In the genomic region with DNA sequence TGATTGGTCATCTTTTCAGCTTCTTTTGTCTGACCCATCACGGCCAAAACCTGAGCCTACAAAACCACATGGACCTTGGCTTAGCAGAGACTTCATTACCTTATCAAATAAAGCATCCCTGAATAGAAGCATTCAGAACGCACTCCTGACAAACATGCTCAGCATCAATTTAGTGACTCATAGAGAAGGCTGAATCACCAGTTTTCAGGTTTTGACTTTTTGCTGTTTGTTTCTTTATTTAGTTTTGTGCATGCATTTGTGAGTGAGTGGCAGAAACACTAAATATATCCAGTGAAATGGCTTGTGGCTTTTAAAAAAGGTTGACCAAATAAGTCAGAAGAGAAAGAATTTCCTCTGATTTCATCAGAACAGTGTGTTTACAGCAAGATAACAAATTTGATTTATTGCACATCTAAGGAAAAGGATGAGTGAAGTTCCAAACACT, we compare ENCODE assay signal across 1 cellular context.
TF ChIP-seq lines count a peak whose summit lies in the region.

No MANE protein-coding gene starts in this region.

TF ChIP-seq in K562, 482 proteins besides CTCF, POLR2A, EP300 and RAD21 (continued from another document):
- TF ChIP-seq GABPA (tag; conservative IDR thresholded peaks at IDR 0.05; ENCODE audit: low read depth), result 0 out of 2 replicates have a peak, but pooled peaks have one; percentile 25
- no peak for TF ChIP-seq ZNF507 (tag; conservative IDR thresholded peaks at IDR 0.05)
- TF ChIP-seq COPS2 (conservative IDR thresholded peaks at IDR 0.05), result no peak
- TF ChIP-seq, protein P1, sequence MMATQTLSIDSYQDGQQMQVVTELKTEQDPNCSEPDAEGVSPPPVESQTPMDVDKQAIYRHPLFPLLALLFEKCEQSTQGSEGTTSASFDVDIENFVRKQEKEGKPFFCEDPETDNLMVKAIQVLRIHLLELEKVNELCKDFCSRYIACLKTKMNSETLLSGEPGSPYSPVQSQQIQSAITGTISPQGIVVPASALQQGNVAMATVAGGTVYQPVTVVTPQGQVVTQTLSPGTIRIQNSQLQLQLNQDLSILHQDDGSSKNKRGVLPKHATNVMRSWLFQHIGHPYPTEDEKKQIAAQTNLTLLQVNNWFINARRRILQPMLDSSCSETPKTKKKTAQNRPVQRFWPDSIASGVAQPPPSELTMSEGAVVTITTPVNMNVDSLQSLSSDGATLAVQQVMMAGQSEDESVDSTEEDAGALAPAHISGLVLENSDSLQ (IDR thresholded peaks at IDR 0.05), result peak; percentile 55; the same call in 1 of the 2 replicates
- TF ChIP-seq MEIS2 (IDR thresholded peaks at IDR 0.05; ENCODE audit: partially characterized antibody), result peak; percentile 73
- TF ChIP-seq JUND (IDR thresholded peaks at IDR 0.05; ENCODE audit: borderline replicate concordance, low read depth, low read length), result peak; percentile 13; the same call in 1 of the 2 replicates
- TF ChIP-seq JUND (tag; IDR thresholded peaks at IDR 0.05; ENCODE audit: borderline replicate concordance, low read depth, low read length), result no peak
- TF ChIP-seq, protein P2, sequence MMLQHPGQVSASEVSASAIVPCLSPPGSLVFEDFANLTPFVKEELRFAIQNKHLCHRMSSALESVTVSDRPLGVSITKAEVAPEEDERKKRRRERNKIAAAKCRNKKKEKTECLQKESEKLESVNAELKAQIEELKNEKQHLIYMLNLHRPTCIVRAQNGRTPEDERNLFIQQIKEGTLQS (IDR thresholded peaks at IDR 0.05), result peak; percentile 15; the same call in 1 of the 2 replicates
- TF ChIP-seq, protein P2 (CRISPR knock-in tag; conservative IDR thresholded peaks at IDR 0.05), result no peak
- TF ChIP-seq, protein P3, sequence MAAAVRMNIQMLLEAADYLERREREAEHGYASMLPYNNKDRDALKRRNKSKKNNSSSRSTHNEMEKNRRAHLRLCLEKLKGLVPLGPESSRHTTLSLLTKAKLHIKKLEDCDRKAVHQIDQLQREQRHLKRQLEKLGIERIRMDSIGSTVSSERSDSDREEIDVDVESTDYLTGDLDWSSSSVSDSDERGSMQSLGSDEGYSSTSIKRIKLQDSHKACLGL (CRISPR knock-in tag; IDR thresholded peaks at IDR 0.05; ENCODE audit: borderline replicate concordance, poor library complexity, severe bottlenecking), result no peak
- TF ChIP-seq EWSR1 (IDR thresholded peaks at IDR 0.05; ENCODE audit: borderline replicate concordance, low read depth, partially characterized antibody), result no peak
- no peak for TF ChIP-seq ARNT (IDR thresholded peaks at IDR 0.05)
- TF ChIP-seq, protein P4, sequence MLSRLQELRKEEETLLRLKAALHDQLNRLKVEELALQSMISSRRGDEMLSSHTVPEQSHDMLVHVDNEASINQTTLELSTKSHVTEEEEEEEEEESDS (CRISPR knock-in tag; IDR thresholded peaks at IDR 0.05), result no peak
- TF ChIP-seq, protein P5, sequence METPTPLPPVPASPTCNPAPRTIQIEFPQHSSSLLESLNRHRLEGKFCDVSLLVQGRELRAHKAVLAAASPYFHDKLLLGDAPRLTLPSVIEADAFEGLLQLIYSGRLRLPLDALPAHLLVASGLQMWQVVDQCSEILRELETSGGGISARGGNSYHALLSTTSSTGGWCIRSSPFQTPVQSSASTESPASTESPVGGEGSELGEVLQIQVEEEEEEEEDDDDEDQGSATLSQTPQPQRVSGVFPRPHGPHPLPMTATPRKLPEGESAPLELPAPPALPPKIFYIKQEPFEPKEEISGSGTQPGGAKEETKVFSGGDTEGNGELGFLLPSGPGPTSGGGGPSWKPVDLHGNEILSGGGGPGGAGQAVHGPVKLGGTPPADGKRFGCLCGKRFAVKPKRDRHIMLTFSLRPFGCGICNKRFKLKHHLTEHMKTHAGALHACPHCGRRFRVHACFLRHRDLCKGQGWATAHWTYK (CRISPR knock-in tag; IDR thresholded peaks at IDR 0.05), result no peak
- no peak for TF ChIP-seq NR3C1 (CRISPR knock-in tag; IDR thresholded peaks at IDR 0.05)
- TF ChIP-seq CEBPG (CRISPR knock-in tag; IDR thresholded peaks at IDR 0.05), result no peak
- TF ChIP-seq CEBPG (tag; conservative IDR thresholded peaks at IDR 0.05 in 1 of 2, IDR thresholded peaks at IDR 0.05 in 1 of 2), result peak in 1 of 2 experiments; percentile 83; a peak in 2 of 4 replicates
- TF ChIP-seq ZNF561 (CRISPR knock-in tag; conservative IDR thresholded peaks at IDR 0.05), result no peak
- TF ChIP-seq MXI1 (IDR thresholded peaks at IDR 0.05; ENCODE audit: low read depth, low read length), result no peak
- no peak for TF ChIP-seq SMARCB1 (IDR thresholded peaks at IDR 0.05; ENCODE audit: insufficient read length, low read depth)
- TF ChIP-seq SLC30A9 (CRISPR knock-in tag; IDR thresholded peaks at IDR 0.05), result no peak
- no peak for TF ChIP-seq ETV6 (IDR thresholded peaks at IDR 0.05; ENCODE audit: borderline replicate concordance in 1 of 2, low read depth in 2 of 2, low read length in 1 of 2)
- TF ChIP-seq ETV6 (CRISPR knock-in tag; IDR thresholded peaks at IDR 0.05; ENCODE audit: borderline replicate concordance), result no peak
- TF ChIP-seq BACH1 (tag; IDR thresholded peaks at IDR 0.05), result peak; percentile 34; the same call in 1 of the 2 replicates
- TF ChIP-seq TCF7L2 (IDR thresholded peaks at IDR 0.05; ENCODE audit: low read depth, low read length), result no peak
- no peak for TF ChIP-seq SRSF3 (IDR thresholded peaks at IDR 0.05; ENCODE audit: insufficient read depth, low read length)
- TF ChIP-seq, protein P6, sequence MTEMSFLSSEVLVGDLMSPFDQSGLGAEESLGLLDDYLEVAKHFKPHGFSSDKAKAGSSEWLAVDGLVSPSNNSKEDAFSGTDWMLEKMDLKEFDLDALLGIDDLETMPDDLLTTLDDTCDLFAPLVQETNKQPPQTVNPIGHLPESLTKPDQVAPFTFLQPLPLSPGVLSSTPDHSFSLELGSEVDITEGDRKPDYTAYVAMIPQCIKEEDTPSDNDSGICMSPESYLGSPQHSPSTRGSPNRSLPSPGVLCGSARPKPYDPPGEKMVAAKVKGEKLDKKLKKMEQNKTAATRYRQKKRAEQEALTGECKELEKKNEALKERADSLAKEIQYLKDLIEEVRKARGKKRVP (CRISPR knock-in tag; IDR thresholded peaks at IDR 0.05), result peak; percentile 78
- no peak for TF ChIP-seq ARID1B (IDR thresholded peaks at IDR 0.05)
- no peak for TF ChIP-seq OTX1 (CRISPR knock-in tag; IDR thresholded peaks at IDR 0.05)
- TF ChIP-seq HMGN3 (IDR thresholded peaks at IDR 0.05; ENCODE audit: borderline replicate concordance, extremely low read depth, insufficient read length, low read depth, low read length), result no peak
- TF ChIP-seq CTBP1 (IDR thresholded peaks at IDR 0.05; ENCODE audit: borderline replicate concordance), result 0 out of 2 replicates have a peak, but pooled peaks have one; percentile 11
